Comparison of ENCODE assay signal across 8 cellular contexts in the genomic region with DNA sequence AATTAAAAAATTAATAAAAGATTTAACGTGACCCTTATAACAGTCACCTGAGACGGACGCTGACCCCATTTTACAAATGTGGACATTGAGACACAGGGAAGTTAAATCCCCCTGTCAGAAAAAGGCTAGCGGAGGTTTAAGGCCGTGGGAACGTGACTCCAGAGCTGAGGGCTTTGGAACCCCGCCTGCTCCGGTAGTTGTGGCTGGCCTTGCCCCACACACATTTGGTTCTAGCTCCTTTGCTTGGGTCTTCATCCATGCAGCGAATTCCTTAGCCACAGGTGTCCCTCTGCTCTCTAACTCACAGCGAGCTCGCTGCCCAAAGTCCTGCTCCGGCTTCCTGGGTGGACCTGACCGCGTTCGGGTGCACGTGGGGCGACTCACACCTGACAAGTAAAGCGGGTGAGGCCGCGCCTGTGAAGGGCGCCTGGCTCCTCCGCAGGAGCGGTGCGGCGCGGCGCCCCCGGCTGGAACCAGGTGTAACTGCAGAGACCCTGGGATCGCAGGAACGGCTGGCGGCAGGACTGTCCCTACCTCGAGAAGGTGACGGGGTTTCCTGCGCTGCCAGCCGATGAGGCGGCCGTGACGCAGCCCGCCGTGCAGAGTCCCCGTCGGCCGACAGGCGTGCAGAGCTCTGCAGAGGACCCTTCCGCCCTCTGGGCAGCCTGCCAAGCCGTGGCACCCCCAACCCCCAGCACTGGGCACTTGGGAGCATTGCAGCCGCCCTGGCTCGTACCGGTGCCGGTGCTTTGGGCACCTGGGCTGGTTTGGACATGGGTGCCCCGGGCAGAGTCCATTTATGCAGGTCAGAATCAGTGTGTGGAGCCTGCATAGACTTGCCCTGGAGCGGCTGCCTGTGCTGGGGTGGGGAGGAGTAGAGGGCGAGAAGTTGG. TPM values are rescaled to one million over a fixed set of nuclear protein-coding genes. Genes with fewer than 3 reads are reported as not detected.
A peak's percentile ranks its signal among the peaks of the same experiment; 100 is the strongest.
DNase-seq lines count a peak whose midpoint lies in the region; ATAC-seq and TF ChIP-seq lines count a peak whose summit lies in the region.

No MANE protein-coding gene starts in this region.

- H3F3A ChIP-seq in neural cell (ENCODE audit: insufficient read depth, low read length, poor library complexity, severe bottlenecking) (no peaks in the 10 kb centered on the region), GM23248 (ENCODE audit: insufficient read depth) (peaks cover 29% of the 10 kb centered on the region)

- H3K4me1 ChIP-seq in GM23248 (ENCODE audit: insufficient read depth): peaks cover 27% of the 10 kb centered on the region

- in situ Hi-C loops in GM23248 (cut with MboI): no loop called here

- no peak for TF ChIP-seq EP300 in neural cell (conservative IDR thresholded peaks at IDR 0.05; ENCODE audit: poor library complexity, severe bottlenecking)

- H3K4me3 ChIP-seq in neural cell (ENCODE audit: low read length): peak overlapping the region; percentile 59
- no peak overlapping the region for H3K4me3 ChIP-seq in GM23248

- H3K27ac ChIP-seq in neural cell (ENCODE audit: low read length) (no peak overlapping the region), GM23248 (no peak overlapping the region)

- 69 to 70% methylated on average over 48 to 53 of the region's 53 CpGs for WGBS in GM23248 (ENCODE audit: low coverage in 1 of 2, low lambda C conversion rate in 2 of 2, missing lambda C conversion rate in 2 of 2), 2 experiments

- H4K20me1 ChIP-seq in neural cell (ENCODE audit: insufficient read depth): no peaks in the 10 kb centered on the region
- H4K20me1 ChIP-seq in GM23248 (ENCODE audit: insufficient read depth): no peaks in the 10 kb centered on the region

- H3K27ac Mint-ChIP-seq in stimulated activated naive CD8-positive, alpha-beta T cell treated with anti-CD3 and anti-CD28 coated beads, Interleukin-15, Interleukin-2, amounts not matched to agents 100 ng/mL and 50 ng/mL, for 24 hours: peak overlapping the region; percentile 54

- H3K27me3 Mint-ChIP-seq in stimulated activated naive CD8-positive, alpha-beta T cell treated with anti-CD3 and anti-CD28 coated beads, Interleukin-15, Interleukin-2, amounts not matched to agents 100 ng/mL and 50 ng/mL, for 24 hours: peaks cover 10% of the 10 kb centered on the region

- H3K79me2 ChIP-seq in neural cell (replicated peaks; ENCODE audit: insufficient read depth, low read length) (no peaks in the 10 kb centered on the region), GM23248 (ENCODE audit: insufficient read depth) (no peaks in the 10 kb centered on the region)

- H3K9ac ChIP-seq in neural cell (ENCODE audit: low read length): no peak overlapping the region
- H3K9ac ChIP-seq in GM23248: no peak overlapping the region

- no peaks in the 10 kb centered on the region for H3K36me3 Mint-ChIP-seq in stimulated activated naive CD8-positive, alpha-beta T cell treated with anti-CD3 and anti-CD28 coated beads, Interleukin-15, Interleukin-2, amounts not matched to agents 100 ng/mL and 50 ng/mL, for 24 hours (ENCODE audit: low read depth)

- no peaks in the 10 kb centered on the region for H3K9me3 Mint-ChIP-seq in stimulated activated naive CD8-positive, alpha-beta T cell treated with anti-CD3 and anti-CD28 coated beads, Interleukin-15, Interleukin-2, amounts not matched to agents 100 ng/mL and 50 ng/mL, for 24 hours

- peak; percentile 38 for TF ChIP-seq RAD21 in neural cell (conservative IDR thresholded peaks at IDR 0.05)

- TF ChIP-seq CTCF in neural cell (IDR thresholded peaks at IDR 0.05; ENCODE audit: poor library complexity, severe bottlenecking): peak; percentile 70

- ATAC-seq in GM18517 (IDR thresholded peaks at IDR 0.05; ENCODE audit: unreplicated experiment) (peak; percentile 83), HG02981 (IDR thresholded peaks at IDR 0.05; ENCODE audit: unreplicated experiment) (peak; percentile 74), esophagus mucosa (peak; percentile 85)

- no peaks in the 10 kb centered on the region for H3K9me2 ChIP-seq in neural cell (ENCODE audit: insufficient read depth, low read length)
- H3K9me2 ChIP-seq in GM23248 (ENCODE audit: insufficient read depth): no peaks in the 10 kb centered on the region

- H3K4me2 ChIP-seq in neural cell (ENCODE audit: low read length): no peak overlapping the region
- H3K4me2 ChIP-seq in GM23248 (ENCODE audit: unreplicated experiment): no peak overlapping the region

- DNase-seq in NCI-H345 (lab: John Stamatoyannopoulos, UW) (peak; percentile 73), activated T-cell treated with anti-CD3 and anti-CD28 coated beads for 24 hours (ENCODE audit: low read depth) (peak; percentile 72), GM23248 (no peak)

- H3K4me3 Mint-ChIP-seq in stimulated activated naive CD8-positive, alpha-beta T cell treated with anti-CD3 and anti-CD28 coated beads, Interleukin-15, Interleukin-2, amounts not matched to agents 100 ng/mL and 50 ng/mL, for 24 hours: peak overlapping the region; percentile 72

- H3K9me3 ChIP-seq in neural cell (ENCODE audit: low read length) (no peaks in the 10 kb centered on the region), GM23248 (ENCODE audit: low read depth) (no peaks in the 10 kb centered on the region)

- H3K27me3 ChIP-seq in neural cell (ENCODE audit: insufficient read depth, low read depth, low read length) (peaks cover 21% of the 10 kb centered on the region), GM23248 (replicated peaks; ENCODE audit: insufficient read depth) (no peaks in the 10 kb centered on the region)

- H3K36me3 ChIP-seq in neural cell (ENCODE audit: insufficient read depth, low read length) (no peaks in the 10 kb centered on the region), GM23248 (ENCODE audit: low read depth) (no peaks in the 10 kb centered on the region)

- no peak overlapping the region for H2AFZ ChIP-seq in neural cell (ENCODE audit: low read depth, low read length)
- H2AFZ ChIP-seq in GM23248: no peak overlapping the region

- H3K4me1 Mint-ChIP-seq in stimulated activated naive CD8-positive, alpha-beta T cell treated with anti-CD3 and anti-CD28 coated beads, Interleukin-15, Interleukin-2, amounts not matched to agents 100 ng/mL and 50 ng/mL, for 24 hours (ENCODE audit: low read depth): peaks cover 50% of the 10 kb centered on the region

TF ChIP-seq in neural cell, 6 proteins besides CTCF, POLR2A, EP300 and RAD21:
- TF ChIP-seq SMC3 (conservative IDR thresholded peaks at IDR 0.05; ENCODE audit: poor library complexity) (peak; percentile 51), POLR2AphosphoS5 (IDR thresholded peaks at IDR 0.05) (no peak)

RNA-seq across cellular contexts. Expression of gene PROC, which starts 2.4 kb away (rescaled TPM):
- total RNA-seq in esophagus mucosa: 0.20 TPM
- polyA plus RNA-seq in neural cell (0.24 and 0.33 TPM in 2 replicates), GM23248 (2016; fragmentation: Nextera tagmentation; extraction: Ambion mirVana) (not detected in 2 replicates)
- polyA minus RNA-seq in neural cell: not detected in 2 replicates
- total RNA-seq in GM23248 (2014; rRNA removed; shearing (Covaris generic)): not detected in 2 replicates

RNA-seq across cellular contexts. Expression of gene MAP3K2, which starts 28.1 kb away (rescaled TPM):
- total RNA-seq in esophagus mucosa: 30.0 TPM
- polyA plus RNA-seq in neural cell (27.8 and 37.0 TPM in 2 replicates), GM23248 (2016; fragmentation: Nextera tagmentation; extraction: Ambion mirVana) (32.9 and 36.7 TPM in 2 replicates)
- 73.0 and 74.7 TPM in 2 replicates for polyA minus RNA-seq in neural cell
- total RNA-seq in GM23248 (2014; rRNA removed; shearing (Covaris generic)): 39.6 and 41.0 TPM in 2 replicates
